ENCODE assay signal across 8 cellular contexts in the genomic region with DNA sequence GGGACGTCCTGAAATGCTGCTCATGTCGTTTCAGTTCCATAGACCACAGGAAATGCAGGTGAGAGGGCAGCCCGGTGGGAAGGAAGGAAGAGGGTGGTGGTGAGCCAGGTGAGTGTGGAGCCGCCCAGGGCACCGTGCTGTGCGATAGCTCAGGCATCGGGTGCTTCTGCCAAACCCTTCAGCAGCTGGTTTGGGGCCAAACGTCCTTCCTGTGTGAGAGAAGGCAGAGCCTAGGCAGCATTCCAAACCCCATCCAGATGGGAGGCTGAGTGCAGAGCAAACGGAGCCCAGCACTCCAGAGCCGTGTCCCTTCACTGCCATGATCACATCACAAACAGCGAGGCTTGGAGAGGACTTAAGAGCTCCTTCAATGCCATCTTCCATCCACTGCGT.
DNase-seq lines count a peak whose midpoint lies in the region; ATAC-seq and TF ChIP-seq lines count a peak whose summit lies in the region.
"Not testable (repeated sequence)": the region's sequence is repeated elsewhere in the genome, so short reads cannot be mapped to it uniquely, and the experiment has no call there.

No MANE protein-coding gene starts in this region.

- ATAC-seq in left cardiac atrium: peak; percentile 88 to 90
- peak; percentile 36 for ATAC-seq in naive thymus-derived CD4-positive, alpha-beta T cell

- not testable (repeated sequence) for BruUV-seq in A673 (replicated peaks; lab: Mats Ljungman, UMichigan)

- peaks cover 11% of the 10 kb centered on the region for H3K4me1 Mint-ChIP-seq in activated CD4-positive, alpha-beta T cell treated with anti-CD3 and anti-CD28 coated beads, Interleukin-2, amount 10 ng/mL, durations not matched to agents 24 days and 14 days
- peaks cover 4 to 15% (median 11%) of the 10 kb centered on the region in 7 donors for H3K4me1 Mint-ChIP-seq in naive thymus-derived CD4-positive, alpha-beta T cell

- H3K27me3 ChIP-seq in A673 (replicated peaks; ENCODE audit: insufficient read depth, low read depth, low read length, poor library complexity); naive thymus-derived CD4-positive, alpha-beta T cell (ENCODE audit: control insufficient read depth in 2 of 2, insufficient read depth in 2 of 2, low read length in 2 of 2): not testable (repeated sequence)

- POLR2A ChIA-PET in A673 (lab: Charles Lee; ENCODE audit: low non-redundant PET); naive thymus-derived CD4-positive, alpha-beta T cell (lab: Charles Lee): not testable (repeated sequence)

- H3K4me3 ChIP-seq in A673 (ENCODE audit: low read depth, low read length, poor library complexity, severe bottlenecking); naive thymus-derived CD4-positive, alpha-beta T cell (ENCODE audit: low read length): not testable (repeated sequence)

- intact Hi-C loops in A673 (cut with micrococcal nuclease; ENCODE audit: unreplicated experiment); activated CD4-positive, alpha-beta T cell treated with anti-CD3 and anti-CD28 coated beads, Interleukin-2, amount 10 ng/mL, durations not matched to agents 24 days and 14 days (cut with micrococcal nuclease); left cardiac atrium (cut with DNase I): not testable (repeated sequence)
- intact Hi-C loops in naive thymus-derived CD4-positive, alpha-beta T cell (cut with micrococcal nuclease): loop anchor here in 1 of 2 donors (2.0 kb wide), 1 partner anchor 38 kb away; no protein-coding TSS in a partner anchor

- H3K36me3 Mint-ChIP-seq in activated CD4-positive, alpha-beta T cell treated with anti-CD3 and anti-CD28 coated beads, Interleukin-2, amount 10 ng/mL, durations not matched to agents 24 days and 14 days (ENCODE audit: low read depth); naive thymus-derived CD4-positive, alpha-beta T cell: not testable (repeated sequence)

- not testable (repeated sequence) for H3K27ac ChIP-seq in A673 (ENCODE audit: low read depth, low read length, poor library complexity, severe bottlenecking); naive thymus-derived CD4-positive, alpha-beta T cell (ENCODE audit: low read depth, low read length)

- not testable (repeated sequence) for H3K27ac Mint-ChIP-seq in activated CD4-positive, alpha-beta T cell treated with anti-CD3 and anti-CD28 coated beads, Interleukin-2, amount 10 ng/mL, durations not matched to agents 24 days and 14 days
- H3K27ac Mint-ChIP-seq in naive thymus-derived CD4-positive, alpha-beta T cell: peak overlapping the region in 7 of 9 donors; percentile 43 to 95 (median 76)

- not testable (repeated sequence) for H3K9me3 Mint-ChIP-seq in activated CD4-positive, alpha-beta T cell treated with anti-CD3 and anti-CD28 coated beads, Interleukin-2, amount 10 ng/mL, durations not matched to agents 24 days and 14 days; naive thymus-derived CD4-positive, alpha-beta T cell

- not testable (repeated sequence) for H3K4me1 ChIP-seq in A673 (ENCODE audit: insufficient read depth, low read length, poor library complexity, severe bottlenecking); naive thymus-derived CD4-positive, alpha-beta T cell (ENCODE audit: control insufficient read depth in 2 of 2, insufficient read depth in 2 of 2, low read length in 2 of 2)

- H3K36me3 ChIP-seq in A673 (ENCODE audit: insufficient read depth, low read length, poor library complexity, severe bottlenecking): not testable (repeated sequence)
- H3K36me3 ChIP-seq in naive thymus-derived CD4-positive, alpha-beta T cell (ENCODE audit: control insufficient read depth in 2 of 3, insufficient read depth in 3 of 3, low read length in 3 of 3): peaks cover 0 to 11% (median 0%) of the 10 kb centered on the region in 3 experiments

- not testable (repeated sequence) for TF ChIP-seq CTCF in A673 (conservative IDR thresholded peaks at IDR 0.05; ENCODE audit: low read depth, low read length)

- CTCF ChIA-PET in A673 (lab: Charles Lee): interaction anchor here (1.4 kb wide), 1 partner anchor 11 kb away, joined by 3 read pairs; no protein-coding TSS in a partner anchor
- CTCF ChIA-PET in naive thymus-derived CD4-positive, alpha-beta T cell (lab: Charles Lee): not testable (repeated sequence)

- H3K4me3 Mint-ChIP-seq in activated CD4-positive, alpha-beta T cell treated with anti-CD3 and anti-CD28 coated beads, Interleukin-2, amount 10 ng/mL, durations not matched to agents 24 days and 14 days: not testable (repeated sequence)
- H3K4me3 Mint-ChIP-seq in naive thymus-derived CD4-positive, alpha-beta T cell: peak overlapping the region; percentile 31 to 84 (median 79)

- DNase-seq in A673 (ENCODE audit: low spot score) (peak; percentile 23), DMS79 treated with DMSO at 0.1 percent for 48 hours (lab: John Stamatoyannopoulos, UW) (peak; percentile 91), NCI-H1105 (lab: John Stamatoyannopoulos, UW) (peak; percentile 71), NCI-H510A (lab: John Stamatoyannopoulos, UW) (peak; percentile 61), cerebellar cortex (ENCODE audit: low spot score) (peak; percentile 32), left cardiac atrium (peak; percentile 75)
- DNase-seq in activated CD4-positive, alpha-beta T cell treated with anti-CD3 and anti-CD28 coated beads, Interleukin-2, amount 10 ng/mL, durations not matched to agents 24 days and 14 days: peak; percentile 57
- not testable (repeated sequence) for DNase-seq in naive thymus-derived CD4-positive, alpha-beta T cell

- peaks cover 24% of the 10 kb centered on the region for H3K27me3 Mint-ChIP-seq in activated CD4-positive, alpha-beta T cell treated with anti-CD3 and anti-CD28 coated beads, Interleukin-2, amount 10 ng/mL, durations not matched to agents 24 days and 14 days
- H3K27me3 Mint-ChIP-seq in naive thymus-derived CD4-positive, alpha-beta T cell: peaks cover 5 to 20% (median 9%) of the 10 kb centered on the region in 5 donors

- not testable (repeated sequence) for H3K9me3 ChIP-seq in A673 (ENCODE audit: low read depth, low read length, poor library complexity, severe bottlenecking); naive thymus-derived CD4-positive, alpha-beta T cell (ENCODE audit: control insufficient read depth in 2 of 3, low read length in 3 of 3)
